10 cellular contexts compared by ENCODE assay signal in the genomic region with DNA sequence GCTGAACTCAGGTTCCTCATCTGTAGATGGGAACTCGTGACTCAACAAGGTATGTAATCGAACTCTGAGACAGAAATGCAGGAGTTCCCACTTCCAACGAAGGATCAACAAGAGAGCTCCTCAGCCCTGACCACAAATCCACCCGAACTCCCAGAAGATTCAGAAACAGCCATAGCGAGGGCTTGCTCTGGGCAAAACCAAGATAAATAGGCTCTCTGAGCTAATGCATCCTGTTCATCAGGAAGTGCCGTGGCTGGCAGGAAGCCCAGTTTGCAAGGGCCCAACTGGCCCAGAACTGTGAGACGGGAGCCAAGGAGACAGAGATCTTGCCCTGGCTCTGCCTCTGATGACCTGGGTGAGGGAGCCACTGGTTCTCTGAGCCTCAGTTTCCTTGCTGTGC.
DNase-seq lines count a peak whose midpoint lies in the region; ATAC-seq, FAIRE-seq and TF ChIP-seq lines count a peak whose summit lies in the region.
"Had no signal": no experiment of that assay in that cellular context is flagged by ENCODE, and none has a peak within 500 bp of the region (broad histone marks: within the 10 kb centered on the region; RNA-seq: fewer than 3 reads in every experiment).

No MANE protein-coding gene starts in this region.

- no peak overlapping the region for H3K4me3 ChIP-seq in fibroblast of villous mesenchyme (ENCODE audit: low read depth, low read length)

- TF ChIP-seq CTCF in fibroblast of villous mesenchyme (IDR thresholded peaks at IDR 0.05; ENCODE audit: insufficient read depth, low read depth, low read length), result no peak

- ATAC-seq in GM21529 (IDR thresholded peaks at IDR 0.05; ENCODE audit: unreplicated experiment) (no peak), HG02763 (IDR thresholded peaks at IDR 0.05; ENCODE audit: unreplicated experiment) (no peak)

- peak; percentile 71 for FAIRE-seq in RCC 7860 (lab: Jason Lieb, UNC)
- FAIRE-seq: keratinocyte had no signal

- peak; percentile 21 for DNase-seq in NCI-H748 (lab: John Stamatoyannopoulos, UW; ENCODE audit: unreplicated experiment)
- no peak for DNase-seq in NCI-H748 treated with DMSO at 0.1 percent for 48 hours (lab: John Stamatoyannopoulos, UW)
- peak; percentile 74 for DNase-seq in RCC 7860 (ENCODE audit: low spot score)
- peak; percentile 58 for DNase-seq in fibroblast of villous mesenchyme (ENCODE audit: low read depth)
- DNase-seq in stromal cell of bone marrow (ENCODE audit: low read depth), result peak; percentile 31
- DNase-seq in NCI-H446 treated with DMSO at 0.1 percent for 48 hours (lab: John Stamatoyannopoulos, UW), result no peak
- DNase-seq: stimulated activated CD4-positive, alpha-beta T cell treated with anti-CD3 and anti-CD28 coated beads, Interleukin-1b, Interleukin-23, amount 100 ng/mL, for 48 hours had no signal

Comparison
In these comparisons a context has a peak if more than half of its experiments do, and no peak if none do; other contexts are left out.
1. DNase-seq: peak in NCI-H748 (single experiment), RCC 7860 (single experiment), fibroblast of villous mesenchyme (single experiment) and stromal cell of bone marrow (single experiment); none in NCI-H748 treated with DMSO at 0.1 percent for 48 hours (single experiment) and NCI-H446 treated with DMSO at 0.1 percent for 48 hours (single experiment).